1 cellular context compared by ENCODE assay signal in the genomic region with DNA sequence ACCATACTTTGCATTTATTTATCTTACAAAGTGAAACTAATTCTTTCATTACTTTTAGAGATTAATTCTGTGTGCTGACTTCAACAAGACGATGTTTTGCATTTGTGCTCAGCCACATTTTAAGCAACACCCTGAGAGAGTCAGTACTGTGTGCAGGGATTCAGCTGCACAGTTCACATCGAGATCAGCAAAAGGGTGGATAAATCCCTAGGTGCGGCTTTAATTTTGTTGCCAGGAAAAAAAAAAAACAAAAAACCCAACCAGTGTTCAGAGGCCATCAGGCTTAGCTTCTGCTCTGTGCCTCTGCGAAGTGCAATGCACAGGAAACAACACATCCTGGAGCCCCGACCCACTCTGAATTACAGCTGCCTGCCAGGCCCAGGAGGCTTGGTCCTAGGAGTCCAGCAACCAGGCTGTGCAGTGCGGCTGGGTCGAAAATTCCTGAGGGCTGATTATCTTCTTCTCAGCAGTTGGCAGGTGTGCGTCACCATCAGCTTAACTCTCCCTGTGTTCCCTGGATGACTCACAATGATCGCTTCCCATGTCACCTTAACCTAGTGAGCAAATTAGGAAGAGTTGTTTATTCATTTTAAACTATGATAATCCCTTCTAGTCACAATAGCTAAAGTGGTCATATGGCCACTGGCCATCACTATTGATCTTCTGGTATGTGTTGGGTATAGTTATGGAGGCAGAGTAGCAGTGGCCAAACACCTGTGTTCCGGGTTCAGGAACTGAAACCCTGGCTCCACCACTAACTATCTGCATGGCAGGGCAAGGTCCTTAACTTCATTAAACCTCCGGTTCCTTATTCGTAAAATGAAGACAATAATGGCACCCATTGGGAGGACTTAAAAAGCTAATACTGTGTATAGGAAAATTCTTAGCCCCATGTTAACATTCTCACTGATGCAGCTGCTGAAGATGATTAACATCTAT.
A peak's percentile ranks its signal among the peaks of the same experiment; 100 is the strongest.
TF ChIP-seq lines count a peak whose summit lies in the region.

No MANE protein-coding gene starts in this region.

TF ChIP-seq in K562, 482 proteins besides CTCF, POLR2A, EP300 and RAD21:
- no peak for TF ChIP-seq DPF2 (IDR thresholded peaks at IDR 0.05)
- TF ChIP-seq, protein P1, sequence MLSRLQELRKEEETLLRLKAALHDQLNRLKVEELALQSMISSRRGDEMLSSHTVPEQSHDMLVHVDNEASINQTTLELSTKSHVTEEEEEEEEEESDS (CRISPR knock-in tag; IDR thresholded peaks at IDR 0.05), result no peak
- no peak for TF ChIP-seq COPS2 (conservative IDR thresholded peaks at IDR 0.05)
- peak; percentile 41 for TF ChIP-seq ATF3 (IDR thresholded peaks at IDR 0.05)
- no peak for TF ChIP-seq ATF3 (CRISPR knock-in tag; conservative IDR thresholded peaks at IDR 0.05)
- TF ChIP-seq FOSL1 (tag; conservative IDR thresholded peaks at IDR 0.05), result 0 out of 2 replicates have a peak, but pooled peaks have one; percentile 39
- TF ChIP-seq ETS2 (tag; IDR thresholded peaks at IDR 0.05; ENCODE audit: borderline replicate concordance, poor library complexity, severe bottlenecking), result no peak
- no peak for TF ChIP-seq ZNF696 (CRISPR knock-in tag; conservative IDR thresholded peaks at IDR 0.05)
- no peak for TF ChIP-seq KLF16 (IDR thresholded peaks at IDR 0.05)
- no peak for TF ChIP-seq BCOR (IDR thresholded peaks at IDR 0.05)
- TF ChIP-seq BRF1 (IDR thresholded peaks at IDR 0.05; ENCODE audit: borderline replicate concordance, extremely low read depth, insufficient read length), result no peak
- no peak for TF ChIP-seq ZSCAN32 (CRISPR knock-in tag; IDR thresholded peaks at IDR 0.05)
- no peak for TF ChIP-seq DIDO1 (tag; IDR thresholded peaks at IDR 0.05; ENCODE audit: low read depth)
- no peak for TF ChIP-seq MTA2 (IDR thresholded peaks at IDR 0.05; ENCODE audit: low read depth)
- TF ChIP-seq, protein P2, sequence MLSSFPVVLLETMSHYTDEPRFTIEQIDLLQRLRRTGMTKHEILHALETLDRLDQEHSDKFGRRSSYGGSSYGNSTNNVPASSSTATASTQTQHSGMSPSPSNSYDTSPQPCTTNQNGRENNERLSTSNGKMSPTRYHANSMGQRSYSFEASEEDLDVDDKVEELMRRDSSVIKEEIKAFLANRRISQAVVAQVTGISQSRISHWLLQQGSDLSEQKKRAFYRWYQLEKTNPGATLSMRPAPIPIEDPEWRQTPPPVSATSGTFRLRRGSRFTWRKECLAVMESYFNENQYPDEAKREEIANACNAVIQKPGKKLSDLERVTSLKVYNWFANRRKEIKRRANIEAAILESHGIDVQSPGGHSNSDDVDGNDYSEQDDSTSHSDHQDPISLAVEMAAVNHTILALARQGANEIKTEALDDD (IDR thresholded peaks at IDR 0.05), result peak; percentile 28; the same call in 1 of the 2 replicates
- TF ChIP-seq CTBP1 (IDR thresholded peaks at IDR 0.05; ENCODE audit: borderline replicate concordance), result peak; percentile 52; the same call in 1 of the 2 replicates
